In genomic region chr21:26170471-26171309, GRCh38 we compare ENCODE assay signal across 8 cellular contexts. TPM values are rescaled to one million over a fixed set of nuclear protein-coding genes. Genes with fewer than 3 reads are reported as not detected.
DNase-seq lines count a peak whose midpoint lies in the region; TF ChIP-seq lines count a peak whose summit lies in the region.

APP (minus strand) TSS chr21:26170770; CDS start chr21:26170620, 150 bp downstream.

- in situ Hi-C loops in G401 (cut with HindIII; ENCODE audit: low sequenced_read_pairs): loop anchor here (25.0 kb wide), 1 partner anchor 283 kb away; no protein-coding TSS in a partner anchor
- in situ Hi-C loops in transverse colon (cut with MboI; ENCODE audit: low pct_ligation_motif_present in 1 of 4, low pct_unique_long_range_greater_than_20kb in 1 of 4, low sequenced_read_pairs in 3 of 4): loop anchor here in 3 of 4 donors (10.0 to 25.0 kb wide), 2 partner anchors 283 to 286 kb away; no protein-coding TSS in a partner anchor

- peak; percentile 84 for TF ChIP-seq POLR2A in transverse colon (IDR thresholded peaks at IDR 0.05)

- DNase-seq in G401 (ENCODE audit: low spot score) (peak; percentile 74), H4 (ENCODE audit: low spot score) (peak; percentile 70), MG63 (peak; percentile 82), SW 1271 (lab: John Stamatoyannopoulos, UW) (peak; percentile 24 to 37), adipocyte (ENCODE audit: low read depth) (peak; percentile 93), cardiac septum (ENCODE audit: low spot score) (peak; percentile 95), posterior cingulate gyrus (peak; percentile 76 to 98 (median 85)), transverse colon (peak; percentile 89)

- peak within 1 kb of the TSS; percentile 89 to 95 (median 92) for H3K27ac ChIP-seq in transverse colon

- TF ChIP-seq EP300 in transverse colon (IDR thresholded peaks at IDR 0.05; ENCODE audit: low read depth): no peak

- WGBS in transverse colon (ENCODE audit: low coverage in 1 of 2), 2 donors: 1% methylated on average over 24 of the region's 88 CpGs; no CpG with 5 or more reads in 1 of the 2 donors

- H3K9me3 ChIP-seq in MG63 (no peaks in the 10 kb centered on the region), adipocyte (ENCODE audit: control insufficient read depth, low read length) (no peaks in the 10 kb centered on the region), transverse colon (no peaks in the 10 kb centered on the region)

- H3K36me3 ChIP-seq in MG63 (peaks cover 4% of the 10 kb centered on the region; the same call in 1 of the 2 replicates), adipocyte (ENCODE audit: control insufficient read depth, insufficient read depth, low read length, severe bottlenecking) (no peaks in the 10 kb centered on the region), transverse colon (no peaks in the 10 kb centered on the region)

- peak within 1 kb of the TSS; percentile 94 for H3K9ac ChIP-seq in adipocyte (ENCODE audit: low read length)

- H3K4me1 ChIP-seq in adipocyte (ENCODE audit: control insufficient read depth, insufficient read depth, low read length) (peaks cover 17% of the 10 kb centered on the region), transverse colon (peaks cover 0 to 39% (median 28%) of the 10 kb centered on the region in 4 donors)

- intact Hi-C loops in cardiac septum (cut with DNase I) (loop anchor here (1.0 to 10.0 kb wide), 4 partner anchors 98 to 544 kb away; no protein-coding TSS in a partner anchor), posterior cingulate gyrus (cut with DNase I) (loop anchor here (5.0 to 10.0 kb wide), 3 partner anchors 273 to 436 kb away; partner anchors contain the start of genes ATP5PF and GABPA), transverse colon (cut with DNase I; ENCODE audit: low total_unique reads) (no loop called here)

- peak within 1 kb of the TSS; percentile 80 for H3K4me3 ChIP-seq in MG63
- H3K4me3 ChIP-seq in adipocyte (ENCODE audit: low read length): peak within 1 kb of the TSS; percentile 97
- H3K4me3 ChIP-seq in transverse colon: peak within 1 kb of the TSS; percentile 46 to 87 (median 72)

- peak; percentile 24 to 99 (median 89) for TF ChIP-seq CTCF in transverse colon (IDR thresholded peaks at IDR 0.05)

- H3K27me3 ChIP-seq in MG63 (no peaks in the 10 kb centered on the region), adipocyte (replicated peaks; ENCODE audit: control insufficient read depth, insufficient read depth, low read length) (no peaks in the 10 kb centered on the region), transverse colon (no peaks in the 10 kb centered on the region)

RNA-seq across cellular contexts. Expression of gene APP, which starts in this region (rescaled TPM):
- 189 and 254 TPM in 2 replicates for total RNA-seq in G401 (2014; rRNA removed; shearing (Covaris generic))
- 242 and 299 TPM in 2 replicates for total RNA-seq in H4 (2014; rRNA removed; shearing (Covaris generic))
- 252 and 266 TPM in 2 replicates for total RNA-seq in MG63 (2014; rRNA removed; shearing (Covaris generic); ENCODE audit: low replicate concordance)
- 334 TPM for total RNA-seq in cardiac septum
- total RNA-seq in transverse colon: 1,000 to 10,000 TPM in 1 of 4 donors, 100 to 1,000 TPM in 3; 471 to 1,291 (median 672) TPM

Comparison
In these comparisons a context has a peak if more than half of its experiments do, and no peak if none do; other contexts are left out.
1. Peak in every context shown above with its lines: DNase-seq, H3K4me3 ChIP-seq and H3K27ac ChIP-seq.
2. DNase-seq: peak in every context shown above with its lines; median percentile 95 in cardiac septum; 93 in adipocyte; 89 in transverse colon; 85 in posterior cingulate gyrus; 82 in MG63; 74 in G401; 70 in H4; 30 in SW 1271.